8 cellular contexts compared by ENCODE assay signal in the genomic region with DNA sequence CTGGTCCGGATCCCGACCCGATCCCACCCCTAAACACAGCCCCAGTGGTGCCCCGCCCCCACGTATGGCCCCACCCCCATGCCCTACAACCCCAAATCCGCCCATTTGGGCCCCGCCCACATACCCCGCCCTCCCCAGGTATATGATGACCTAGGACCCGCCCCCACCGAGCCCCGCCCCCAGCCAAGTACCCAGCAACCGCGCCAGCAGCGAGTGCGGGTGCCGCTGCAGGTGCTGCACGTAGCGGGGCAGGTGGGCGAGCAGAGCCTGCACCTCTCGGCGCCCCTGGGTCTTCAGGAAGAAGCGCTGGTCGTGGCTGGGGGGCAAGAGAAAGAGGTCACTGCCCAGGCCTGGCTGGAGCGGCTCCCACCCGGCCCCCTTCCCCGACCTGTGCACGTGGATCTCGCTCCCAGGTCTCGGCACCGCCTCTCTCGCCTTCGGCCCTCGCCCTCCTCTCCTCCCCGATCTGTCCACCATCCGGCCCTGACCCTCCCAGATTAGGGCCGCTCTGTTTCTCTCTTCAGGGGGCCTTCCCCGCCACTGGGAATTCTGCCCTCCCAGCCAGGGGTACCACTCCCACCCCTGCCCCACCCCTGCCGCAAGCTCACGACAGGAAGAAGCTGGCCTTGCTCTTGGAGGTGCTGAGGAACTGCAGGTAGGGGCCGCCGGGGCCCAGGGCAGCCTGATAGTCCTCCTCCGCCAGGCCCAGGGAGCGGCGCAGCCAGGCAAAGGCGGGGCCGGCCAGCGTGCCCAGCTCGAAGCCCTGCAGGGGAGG. TPM values are rescaled to one million over a fixed set of nuclear protein-coding genes. Genes with fewer than 3 reads are reported as not detected.
DNase-seq lines count a peak whose midpoint lies in the region; ATAC-seq and TF ChIP-seq lines count a peak whose summit lies in the region.

No MANE protein-coding gene starts in this region.

- H3K36me3 ChIP-seq in OCI-LY1 (ENCODE audit: insufficient read depth, low read length): no peaks in the 10 kb centered on the region

- peaks cover 27% of the 10 kb centered on the region for H3K4me1 Mint-ChIP-seq in activated naive CD4-positive, alpha-beta T cell treated with anti-CD3 and anti-CD28 coated beads, Interleukin-2, amount 50 U/mL, for 24 hours
- peaks cover 21% of the 10 kb centered on the region for H3K4me1 Mint-ChIP-seq in stimulated activated effector memory CD8-positive, alpha-beta T cell treated with anti-CD3 and anti-CD28 coated beads, Interleukin-12 subunit alpha, Interleukin-12 subunit beta, amount 100 ng/mL, for 72 hours

- DNase-seq in COLO668 (lab: John Stamatoyannopoulos, UW; ENCODE audit: unreplicated experiment) (peak; percentile 79), left lobe of liver (ENCODE audit: low spot score) (no peak), NOMO-1 treated with DMSO at 0.1 percent for 48 hours (lab: John Stamatoyannopoulos, UW; ENCODE audit: unreplicated experiment) (no peak), kidney glomerular epithelial cell (lab: John Stamatoyannopoulos, UW) (no peak)
- no peak for DNase-seq in stimulated activated effector memory CD8-positive, alpha-beta T cell treated with anti-CD3 and anti-CD28 coated beads, Interleukin-12 subunit alpha, Interleukin-12 subunit beta, amount 100 ng/mL, for 72 hours (ENCODE audit: low spot score in 2 of 2)

- no peak for TF ChIP-seq CTCF in OCI-LY1 (IDR thresholded peaks at IDR 0.05; ENCODE audit: low read length)

- H2AFZ ChIP-seq in OCI-LY1 (ENCODE audit: low read length): no peak overlapping the region

- no peaks in the 10 kb centered on the region for H3K9me2 ChIP-seq in OCI-LY1 (ENCODE audit: low read depth, low read length)

- H3K4me1 ChIP-seq in OCI-LY1 (ENCODE audit: insufficient read depth, low read length, severe bottlenecking): peaks cover 37% of the 10 kb centered on the region

- no peak overlapping the region for H3K27ac ChIP-seq in OCI-LY1 (ENCODE audit: low read depth, low read length, poor library complexity, severe bottlenecking)

- H3K9me3 Mint-ChIP-seq in activated naive CD4-positive, alpha-beta T cell treated with anti-CD3 and anti-CD28 coated beads, Interleukin-2, amount 50 U/mL, for 24 hours: no peaks in the 10 kb centered on the region
- H3K9me3 Mint-ChIP-seq in stimulated activated effector memory CD8-positive, alpha-beta T cell treated with anti-CD3 and anti-CD28 coated beads, Interleukin-12 subunit alpha, Interleukin-12 subunit beta, amount 100 ng/mL, for 72 hours: no peaks in the 10 kb centered on the region

- H3K79me2 ChIP-seq in OCI-LY1 (ENCODE audit: insufficient read depth, low read length): no peaks in the 10 kb centered on the region

- H3K27me3 ChIP-seq in OCI-LY1 (ENCODE audit: insufficient read depth, low read length): peaks cover 9% of the 10 kb centered on the region

- H3K9me3 ChIP-seq in OCI-LY1 (ENCODE audit: low read length): no peaks in the 10 kb centered on the region

- peak overlapping the region; percentile 74 for H3K4me2 ChIP-seq in OCI-LY1 (ENCODE audit: low read length)

- no peaks in the 10 kb centered on the region for H4K20me1 ChIP-seq in OCI-LY1 (ENCODE audit: insufficient read depth, low read length)

- H3K27me3 Mint-ChIP-seq in activated naive CD4-positive, alpha-beta T cell treated with anti-CD3 and anti-CD28 coated beads, Interleukin-2, amount 50 U/mL, for 24 hours: peaks cover 2% of the 10 kb centered on the region

- peak; percentile 43 for ATAC-seq in left lobe of liver
- ATAC-seq in stimulated activated effector memory CD8-positive, alpha-beta T cell treated with anti-CD3 and anti-CD28 coated beads, Interleukin-12 subunit alpha, Interleukin-12 subunit beta, amount 100 ng/mL, for 72 hours: peak; percentile 36
- ATAC-seq in HG02884 (IDR thresholded peaks at IDR 0.05; ENCODE audit: unreplicated experiment): no peak

- peak overlapping the region; percentile 57 for H3K4me3 ChIP-seq in OCI-LY1 (ENCODE audit: low read depth, low read length, poor library complexity, severe bottlenecking)

- no peak overlapping the region; the same call in 1 of the 2 replicates for H3K9ac ChIP-seq in OCI-LY1 (ENCODE audit: low read length)

- H3K27ac Mint-ChIP-seq in activated naive CD4-positive, alpha-beta T cell treated with anti-CD3 and anti-CD28 coated beads, Interleukin-2, amount 50 U/mL, for 24 hours: no peak overlapping the region
- no peak overlapping the region for H3K27ac Mint-ChIP-seq in stimulated activated effector memory CD8-positive, alpha-beta T cell treated with anti-CD3 and anti-CD28 coated beads, Interleukin-12 subunit alpha, Interleukin-12 subunit beta, amount 100 ng/mL, for 72 hours

- H3K4me3 Mint-ChIP-seq in activated naive CD4-positive, alpha-beta T cell treated with anti-CD3 and anti-CD28 coated beads, Interleukin-2, amount 50 U/mL, for 24 hours: peak overlapping the region; percentile 60
- H3K4me3 Mint-ChIP-seq in stimulated activated effector memory CD8-positive, alpha-beta T cell treated with anti-CD3 and anti-CD28 coated beads, Interleukin-12 subunit alpha, Interleukin-12 subunit beta, amount 100 ng/mL, for 72 hours: peak overlapping the region; percentile 62

- no peaks in the 10 kb centered on the region for H3F3A ChIP-seq in OCI-LY1 (ENCODE audit: insufficient read depth, low read length)

- H3K36me3 Mint-ChIP-seq in activated naive CD4-positive, alpha-beta T cell treated with anti-CD3 and anti-CD28 coated beads, Interleukin-2, amount 50 U/mL, for 24 hours: no peaks in the 10 kb centered on the region
- H3K36me3 Mint-ChIP-seq in stimulated activated effector memory CD8-positive, alpha-beta T cell treated with anti-CD3 and anti-CD28 coated beads, Interleukin-12 subunit alpha, Interleukin-12 subunit beta, amount 100 ng/mL, for 72 hours: peaks cover 14% of the 10 kb centered on the region

RNA-seq across cellular contexts. Expression of gene PIP5KL1, which starts 2.9 kb away (rescaled TPM):
- total RNA-seq in left lobe of liver: 0.40 TPM

RNA-seq across cellular contexts. Expression of gene DPM2, which starts 10.0 kb away (rescaled TPM):
- 12.4 TPM for total RNA-seq in left lobe of liver

RNA-seq across cellular contexts. Expression of gene ST6GALNAC4, which starts 10.8 kb away (rescaled TPM):
- total RNA-seq in left lobe of liver: 5.9 TPM

RNA-seq across cellular contexts. Expression of gene ST6GALNAC6, which starts 28.2 kb away (rescaled TPM):
- 35.2 TPM for total RNA-seq in left lobe of liver

RNA-seq across cellular contexts. Expression of gene AK1, which starts 50.2 kb away (rescaled TPM):
- 42.6 TPM for total RNA-seq in left lobe of liver
